Comparison of ENCODE assay signal across 19 cellular contexts in the genomic region with DNA sequence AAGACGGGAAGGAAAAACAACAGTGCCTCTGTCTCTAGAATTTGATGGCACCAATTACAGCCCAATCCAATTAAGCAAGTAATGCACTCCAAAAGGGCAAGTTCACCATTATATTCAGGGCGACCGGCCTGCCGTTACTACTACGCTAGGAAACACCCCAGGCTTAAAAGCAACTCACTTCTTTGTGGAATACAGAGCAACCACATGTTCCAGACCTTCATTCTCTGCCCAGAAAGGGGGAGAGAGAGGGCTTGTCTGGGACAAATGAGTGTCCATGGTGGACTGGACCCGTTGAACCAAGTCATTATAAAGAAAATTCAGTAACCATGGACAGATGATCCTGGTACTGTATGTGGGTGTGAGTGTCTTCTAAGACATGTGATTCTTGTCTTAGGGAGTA. TPM values are rescaled to one million over a fixed set of nuclear protein-coding genes. Genes with fewer than 3 reads are reported as not detected.
DNase-seq lines count a peak whose midpoint lies in the region; ATAC-seq and TF ChIP-seq lines count a peak whose summit lies in the region.
"Had no signal": no experiment of that assay in that cellular context is flagged by ENCODE, and none has a peak within 500 bp of the region (broad histone marks: within the 10 kb centered on the region; RNA-seq: fewer than 3 reads in every experiment).

No MANE protein-coding gene starts in this region.

- H3K9ac ChIP-seq in iPS-15b (ENCODE audit: low read depth, low read length), result no peak overlapping the region

- no peak overlapping the region for H3K27ac Mint-ChIP-seq in GM23338
- H3K27ac Mint-ChIP-seq: natural killer cell had no signal

- H3K9me3 ChIP-seq in breast epithelium (no peaks in the 10 kb centered on the region), iPS-15b (ENCODE audit: control insufficient read depth, insufficient read depth, low read length) (no peaks in the 10 kb centered on the region), transverse colon (no peaks in the 10 kb centered on the region)
- H3K9me3 ChIP-seq: body of pancreas had no signal

- H3K4me1 ChIP-seq in GM23338 (ENCODE audit: insufficient read depth) (peaks cover 26% of the 10 kb centered on the region), breast epithelium (no peaks in the 10 kb centered on the region), iPS-15b (ENCODE audit: control insufficient read depth, insufficient read depth, low read length) (peaks cover 4% of the 10 kb centered on the region), transverse colon (peaks cover 0 to 10% (median 3%) of the 10 kb centered on the region in 4 donors)

- WGBS in transverse colon (ENCODE audit: low coverage in 1 of 2), 2 donors, result 73 to 79% methylated on average over 5 to 6 of the region's 6 CpGs

- H3K27me3 Mint-ChIP-seq in GM23338 (ENCODE audit: insufficient read depth, low read depth, poor library complexity), result peaks cover 11% of the 10 kb centered on the region

- peaks cover 65% of the 10 kb centered on the region for H3K79me2 ChIP-seq in GM23338 (replicated peaks; ENCODE audit: insufficient read depth)

- H3K36me3 Mint-ChIP-seq in GM23338 (ENCODE audit: low read depth), result peaks cover 31% of the 10 kb centered on the region
- H3K36me3 Mint-ChIP-seq: natural killer cell had no signal

- no peak overlapping the region for H2AFZ ChIP-seq in GM23338

- TF ChIP-seq CTCF in GM23338 (conservative IDR thresholded peaks at IDR 0.05; ENCODE audit: low read depth in 2 of 2) (no peak), breast epithelium (IDR thresholded peaks at IDR 0.05) (no peak), transverse colon (IDR thresholded peaks at IDR 0.05) (no peak)

- intact Hi-C loops in breast epithelium (cut with DNase I; ENCODE audit: low total_unique reads), result no loop called here
- intact Hi-C loops in transverse colon (cut with DNase I; ENCODE audit: low total_unique reads), result no loop called here

- DNase-seq in GM23338 (ENCODE audit: low spot score) (no peak), breast epithelium (ENCODE audit: low spot score in 2 of 2) (no peak), retina (peak; percentile 67), GF-D8 (lab: John Stamatoyannopoulos, UW) (no peak), transverse colon (no peak), SKM-1 (lab: John Stamatoyannopoulos, UW; ENCODE audit: unreplicated experiment) (no peak)
- no peak for DNase-seq in NK-92 treated with Interleukin-12 subunit alpha and Interleukin-12 subunit beta, amount 100 ng/mL, for 24 hours (lab: John Stamatoyannopoulos, UW)
- DNase-seq: activated CD8-positive, alpha-beta memory T cell treated with anti-CD3 and anti-CD28 coated beads for 24 hours; activated gamma-delta T cell treated with Interleukin-2 at 50 U/mL for 16 hours; body of pancreas; effector memory CD4-positive, alpha-beta T cell; KBM-7; natural killer cell; NCI-H1417; NCI-H2227 treated with DMSO at 0.1 percent for 48 hours; OCI-M1; stimulated activated naive CD4-positive, alpha-beta T cell treated with Interleukin-2 at 50 U/mL for 16 hours had no signal

- peak overlapping the region; percentile 87 for H3K4me3 Mint-ChIP-seq in GM23338
- H3K4me3 Mint-ChIP-seq: natural killer cell had no signal

- in situ Hi-C loops in transverse colon (cut with MboI; ENCODE audit: low pct_ligation_motif_present in 1 of 4, low pct_unique_long_range_greater_than_20kb in 1 of 4, low sequenced_read_pairs in 3 of 4), result no loop called here

- no peak for ATAC-seq in GM23338
- ATAC-seq: body of pancreas, natural killer cell had no signal

- H3K4me3 ChIP-seq in GM23338, result peak overlapping the region; percentile 95
- H3K4me3 ChIP-seq in breast epithelium, result peak overlapping the region; percentile 51 to 78 (median 58)
- peak overlapping the region; percentile 93 for H3K4me3 ChIP-seq in iPS-15b (ENCODE audit: low read depth, low read length)
- no peak overlapping the region for H3K4me3 ChIP-seq in transverse colon
- H3K4me3 ChIP-seq: body of pancreas had no signal

- no peaks in the 10 kb centered on the region for H3F3A ChIP-seq in GM23338 (replicated peaks; ENCODE audit: low read depth)

- H3K4me1 Mint-ChIP-seq in GM23338, result peaks cover 39% of the 10 kb centered on the region

- H3K9me3 Mint-ChIP-seq in GM23338, result peaks cover 6% of the 10 kb centered on the region; the same call in 2 of the 3 replicates
- H3K9me3 Mint-ChIP-seq: natural killer cell had no signal

- TF ChIP-seq POLR2A in breast epithelium (IDR thresholded peaks at IDR 0.05), result no peak
- TF ChIP-seq POLR2A in transverse colon (IDR thresholded peaks at IDR 0.05), result no peak

- peaks cover 12% of the 10 kb centered on the region for H3K27me3 ChIP-seq in GM23338 (ENCODE audit: insufficient read depth)
- no peaks in the 10 kb centered on the region for H3K27me3 ChIP-seq in breast epithelium
- H3K27me3 ChIP-seq in iPS-15b (ENCODE audit: control insufficient read depth, insufficient read depth, low read length), result peaks cover 12% of the 10 kb centered on the region
- peaks cover 35% of the 10 kb centered on the region for H3K27me3 ChIP-seq in transverse colon

- peak overlapping the region; percentile 93 for H3K4me2 ChIP-seq in GM23338

- TF ChIP-seq EP300 in transverse colon (IDR thresholded peaks at IDR 0.05; ENCODE audit: low read depth), result no peak

- H4K20me1 ChIP-seq in GM23338 (replicated peaks; ENCODE audit: insufficient read depth), result peaks cover 36% of the 10 kb centered on the region

- H3K36me3 ChIP-seq in GM23338 (ENCODE audit: insufficient read depth) (peaks cover 18% of the 10 kb centered on the region; the same call in 1 of the 2 replicates), breast epithelium (no peaks in the 10 kb centered on the region), iPS-15b (ENCODE audit: control insufficient read depth, insufficient read depth, low read length) (no peaks in the 10 kb centered on the region), transverse colon (no peaks in the 10 kb centered on the region)

- no peak overlapping the region for H3K27ac ChIP-seq in GM23338 (ENCODE audit: low read depth)
- no peak overlapping the region for H3K27ac ChIP-seq in breast epithelium
- no peak overlapping the region for H3K27ac ChIP-seq in transverse colon
- H3K27ac ChIP-seq: body of pancreas, VCaP had no signal

- H3K9me2 ChIP-seq in GM23338 (ENCODE audit: insufficient read depth), result no peaks in the 10 kb centered on the region

TF ChIP-seq in GM23338, 12 proteins besides CTCF, POLR2A, EP300 and RAD21 (continues in another document):
- TF ChIP-seq ZNF114 (CRISPR knock-in tag; IDR thresholded peaks at IDR 0.05) (no peak), JUNB (IDR thresholded peaks at IDR 0.05; ENCODE audit: unreplicated experiment) (no peak), REST (IDR thresholded peaks at IDR 0.05; ENCODE audit: unreplicated experiment) (no peak), POLR2AphosphoS5 (IDR thresholded peaks at IDR 0.05; ENCODE audit: low read depth) (no peak)
- TF ChIP-seq, protein P1, sequence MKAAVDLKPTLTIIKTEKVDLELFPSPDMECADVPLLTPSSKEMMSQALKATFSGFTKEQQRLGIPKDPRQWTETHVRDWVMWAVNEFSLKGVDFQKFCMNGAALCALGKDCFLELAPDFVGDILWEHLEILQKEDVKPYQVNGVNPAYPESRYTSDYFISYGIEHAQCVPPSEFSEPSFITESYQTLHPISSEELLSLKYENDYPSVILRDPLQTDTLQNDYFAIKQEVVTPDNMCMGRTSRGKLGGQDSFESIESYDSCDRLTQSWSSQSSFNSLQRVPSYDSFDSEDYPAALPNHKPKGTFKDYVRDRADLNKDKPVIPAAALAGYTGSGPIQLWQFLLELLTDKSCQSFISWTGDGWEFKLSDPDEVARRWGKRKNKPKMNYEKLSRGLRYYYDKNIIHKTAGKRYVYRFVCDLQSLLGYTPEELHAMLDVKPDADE (IDR thresholded peaks at IDR 0.05), result no peak

RNA-seq across cellular contexts. Expression of gene KDR, which starts 1.6 kb away (rescaled TPM):
- total RNA-seq in GM23338 (2014; rRNA removed; shearing (Covaris generic)), result 102 and 109 TPM in 2 replicates
- polyA plus RNA-seq in GM23338 (2016; fragmentation: Nextera tagmentation; extraction: Ambion mirVana), result 25.9 and 27.9 TPM in 2 replicates
- total RNA-seq in breast epithelium (10 to 100 TPM; 20.3 to 64.2 (median 40.6) TPM), transverse colon (1 to 10 TPM; 1.9 to 7.5 (median 3.9) TPM)

Comparison
In these comparisons a context has a peak if more than half of its experiments do, and no peak if none do; other contexts are left out.
1. H3K4me3 ChIP-seq: peak in GM23338 (single experiment), breast epithelium (3 of 3) and iPS-15b (single experiment); none in transverse colon (0 of 4).